8 cellular contexts compared by ENCODE assay signal in the genomic region with DNA sequence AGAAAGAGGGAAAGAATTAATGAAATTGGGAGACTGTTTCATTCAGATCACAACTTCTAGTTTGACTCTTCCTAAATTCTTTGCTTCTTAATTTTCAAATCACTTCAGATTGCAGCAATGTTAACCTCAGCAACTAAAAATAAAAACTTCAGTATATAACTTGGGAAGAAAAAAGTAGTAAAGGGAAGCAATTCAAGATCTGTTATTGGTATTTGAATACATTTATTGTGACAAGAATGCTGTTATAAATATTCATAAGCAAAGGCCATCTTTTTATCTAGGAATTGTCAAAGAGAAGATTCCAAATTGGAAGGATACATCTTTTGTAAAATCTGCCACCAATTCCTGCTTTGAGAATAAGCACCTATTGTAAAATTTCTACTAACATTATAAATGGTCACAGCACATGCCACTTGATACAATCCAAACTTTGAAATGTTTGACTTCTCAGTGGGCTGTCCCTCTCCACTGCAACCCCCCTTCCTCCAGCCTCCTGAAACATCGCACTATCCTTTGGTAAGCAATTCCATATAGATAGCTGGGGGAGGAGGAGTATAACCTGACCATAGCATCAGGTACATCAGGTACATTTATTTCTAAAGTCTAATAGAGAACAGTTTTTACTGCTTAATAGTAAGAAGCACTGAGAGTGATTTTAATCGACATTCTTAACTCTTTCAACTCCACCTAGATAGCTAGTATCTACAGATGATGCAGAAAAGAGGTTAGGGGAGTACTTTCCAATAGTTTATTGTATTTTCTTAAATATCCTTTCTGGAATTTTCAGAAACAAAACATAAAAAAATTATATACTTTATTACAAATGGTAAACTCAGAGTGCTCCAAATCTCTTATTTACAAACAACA. TPM values are rescaled to one million over a fixed set of nuclear protein-coding genes. Genes with fewer than 3 reads are reported as not detected.
DNase-seq lines count a peak whose midpoint lies in the region; ATAC-seq and TF ChIP-seq lines count a peak whose summit lies in the region.

No MANE protein-coding gene starts in this region.

- TF ChIP-seq POLR2A in Peyer's patch (IDR thresholded peaks at IDR 0.05), result peak; percentile 48 to 52

- peak; percentile 30 for DNase-seq in NCI-H2107 treated with DMSO at 0.1 percent for 48 hours (lab: John Stamatoyannopoulos, UW; ENCODE audit: unreplicated experiment)
- DNase-seq in NCI-H2107 (lab: John Stamatoyannopoulos, UW), result no peak
- no peak for DNase-seq in Peyer's patch
- DNase-seq in endothelial cell (ENCODE audit: low spot score), result no peak
- no peak for DNase-seq in GOT3 (lab: John Stamatoyannopoulos, UW)
- no peak for DNase-seq in NK-92 (lab: John Stamatoyannopoulos, UW; ENCODE audit: unreplicated experiment)

- H3K27me3 ChIP-seq in Peyer's patch (no peaks in the 10 kb centered on the region), neuron (ENCODE audit: insufficient read depth, low read length) (no peaks in the 10 kb centered on the region)

- H2AFZ ChIP-seq in neuron (ENCODE audit: low read depth, low read length), result no peak overlapping the region

- peaks cover 32% of the 10 kb centered on the region for H3K4me1 Mint-ChIP-seq in endothelial cell (ENCODE audit: unreplicated experiment)

- no peaks in the 10 kb centered on the region for H3K9me3 Mint-ChIP-seq in endothelial cell (ENCODE audit: unreplicated experiment)

- peak overlapping the region; percentile 100 for H3K4me3 Mint-ChIP-seq in endothelial cell (ENCODE audit: unreplicated experiment)

- peaks cover 24% of the 10 kb centered on the region for H3K36me3 Mint-ChIP-seq in endothelial cell (ENCODE audit: low read depth, unreplicated experiment)

- H3K9me3 ChIP-seq in Peyer's patch, result no peaks in the 10 kb centered on the region
- H3K9me3 ChIP-seq in neuron (ENCODE audit: low read length), result no peaks in the 10 kb centered on the region

- TF ChIP-seq CTCF in Peyer's patch (IDR thresholded peaks at IDR 0.05) (no peak), endothelial cell (IDR thresholded peaks at IDR 0.05; ENCODE audit: unreplicated experiment) (no peak)

- H3K36me3 ChIP-seq in Peyer's patch, result peaks cover 0 to 19% (median 0%) of the 10 kb centered on the region in 3 donors
- H3K36me3 ChIP-seq in neuron (ENCODE audit: insufficient read depth, low read length), result peaks cover 7% of the 10 kb centered on the region

- H3K4me3 ChIP-seq in Peyer's patch (peak overlapping the region; percentile 75 to 98 (median 82)), neuron (ENCODE audit: low read length) (peak overlapping the region; percentile 98)

- H3K27ac ChIP-seq in Peyer's patch, result peak overlapping the region; percentile 86 to 99 (median 99)

- H3K4me1 ChIP-seq in Peyer's patch, result peaks cover 0 to 5% (median 2%) of the 10 kb centered on the region in 4 donors
- peaks cover 20% of the 10 kb centered on the region for H3K4me1 ChIP-seq in neuron (ENCODE audit: insufficient read depth, low read length)

- peaks cover 15% of the 10 kb centered on the region for H3K27me3 Mint-ChIP-seq in endothelial cell (ENCODE audit: unreplicated experiment)

- H3K27ac Mint-ChIP-seq in endothelial cell (ENCODE audit: unreplicated experiment), result peak overlapping the region; percentile 57

- ATAC-seq in HG03159 (IDR thresholded peaks at IDR 0.05; ENCODE audit: unreplicated experiment), result no peak

RNA-seq across cellular contexts. Expression of gene JUN, which starts 3.0 kb away (rescaled TPM):
- total RNA-seq in Peyer's patch (100 to 1,000 TPM; 158 to 277 (median 208) TPM), endothelial cell (ENCODE audit: unreplicated experiment) (56.3 TPM)
